Comparison of ENCODE assay signal across 9 cellular contexts in genomic region chr2:110865188-110865587, GRCh38.
DNase-seq lines count a peak whose midpoint lies in the region; ATAC-seq and TF ChIP-seq lines count a peak whose summit lies in the region.
"Had no signal": no experiment of that assay in that cellular context is flagged by ENCODE, and none has a peak within 500 bp of the region (broad histone marks: within the 10 kb centered on the region; RNA-seq: fewer than 3 reads in every experiment).

No MANE protein-coding gene starts in this region.

- peak; percentile 17 for DNase-seq in choroid plexus epithelial cell (ENCODE audit: low read depth)
- DNase-seq in dermis blood vessel endothelial cell = no peak
- DNase-seq in HUDEP-2 (lab: John Stamatoyannopoulos, UW; ENCODE audit: unreplicated experiment in 76 of 76) = no peak
- DNase-seq in uterus = no peak
- no peak for DNase-seq in central memory CD4-positive, alpha-beta T cell
- DNase-seq: naive B cell had no signal

- no peaks in the 10 kb centered on the region for H3K36me3 ChIP-seq in uterus

- TF ChIP-seq CTCF in choroid plexus epithelial cell (conservative IDR thresholded peaks at IDR 0.05; ENCODE audit: low read depth, low read length) (no peak), uterus (IDR thresholded peaks at IDR 0.05) (no peak)

- peak; percentile 85 for ATAC-seq in GM18499 (IDR thresholded peaks at IDR 0.05; ENCODE audit: insufficient read depth, unreplicated experiment)
- peak; percentile 76 for ATAC-seq in GM19468 (IDR thresholded peaks at IDR 0.05; ENCODE audit: extremely low read depth, unreplicated experiment)
- ATAC-seq in HG03280 (IDR thresholded peaks at IDR 0.05; ENCODE audit: unreplicated experiment) = peak; percentile 93

- no peak overlapping the region for H3K27ac ChIP-seq in uterus

- no peaks in the 10 kb centered on the region for H3K27me3 ChIP-seq in uterus

- H3K4me1 ChIP-seq in uterus = no peaks in the 10 kb centered on the region

- no peaks in the 10 kb centered on the region for H3K9me3 ChIP-seq in uterus

- intact Hi-C loops in uterus (cut with DNase I; ENCODE audit: low total_unique reads) = no loop called here

- TF ChIP-seq POLR2A in uterus (IDR thresholded peaks at IDR 0.05) = no peak

- H3K4me3 ChIP-seq in choroid plexus epithelial cell (ENCODE audit: low read depth, low read length) (no peak overlapping the region), uterus (no peak overlapping the region)
